In genomic region chr3:5188419-5189405, GRCh38 we compare ENCODE assay signal across 1 cellular context.
TF ChIP-seq lines count a peak whose summit lies in the region.

No MANE protein-coding gene starts in this region.

TF ChIP-seq in K562, 482 proteins besides CTCF, POLR2A, EP300 and RAD21 (continued from another document and continues in another):
- TF ChIP-seq CHD7 (IDR thresholded peaks at IDR 0.05; ENCODE audit: low read depth, low read length) (no peak), ETS2 (tag; IDR thresholded peaks at IDR 0.05; ENCODE audit: borderline replicate concordance, poor library complexity, severe bottlenecking) (no peak), FUS (optimal IDR thresholded peaks at IDR 0.05; ENCODE audit: low read depth, low read length) (no peak), JUNB (CRISPR knock-in tag; conservative IDR thresholded peaks at IDR 0.05) (no peak), SREBF1 (IDR thresholded peaks at IDR 0.05; ENCODE audit: borderline replicate concordance, low read depth, low read length) (no peak), WHSC1 (IDR thresholded peaks at IDR 0.05; ENCODE audit: low read length) (no peak), NRF1 (conservative IDR thresholded peaks at IDR 0.05 in 1 of 2, IDR thresholded peaks at IDR 0.05 in 1 of 2) (no peak), BACH1 (tag; IDR thresholded peaks at IDR 0.05) (no peak), GATAD2A (IDR thresholded peaks at IDR 0.05) (peak; percentile 39; the same call in 1 of the 2 replicates), CEBPB (tag; IDR thresholded peaks at IDR 0.05) (no peak; the same call in 1 of the 2 replicates), DMBX1 (CRISPR knock-in tag; IDR thresholded peaks at IDR 0.05; ENCODE audit: borderline replicate concordance) (no peak), CEBPG (CRISPR knock-in tag; IDR thresholded peaks at IDR 0.05) (peak; percentile 6; the same call in 1 of the 2 replicates), CEBPG (tag; conservative IDR thresholded peaks at IDR 0.05 in 1 of 2, IDR thresholded peaks at IDR 0.05 in 1 of 2) (0 out of 4 replicates have a peak, but pooled peaks of 1 of the 2 experiments have one; percentile 23), COPS2 (conservative IDR thresholded peaks at IDR 0.05) (no peak), ZNF121 (CRISPR knock-in tag; conservative IDR thresholded peaks at IDR 0.05) (no peak), ZBTB8A (IDR thresholded peaks at IDR 0.05; ENCODE audit: partially characterized antibody) (no peak), HDAC1 (IDR thresholded peaks at IDR 0.05) (no peak; a peak in 1 of 4 replicates), SPI1 (IDR thresholded peaks at IDR 0.05; ENCODE audit: borderline replicate concordance, low read depth, low read length) (no peak), SREBF2 (CRISPR knock-in tag; IDR thresholded peaks at IDR 0.05) (no peak), TOE1 (IDR thresholded peaks at IDR 0.05; ENCODE audit: borderline replicate concordance) (no peak), TOE1 (CRISPR knock-in tag; IDR thresholded peaks at IDR 0.05; ENCODE audit: borderline replicate concordance, low read depth) (no peak), SP1 (CRISPR knock-in tag; IDR thresholded peaks at IDR 0.05) (no peak; the same call in 1 of the 2 replicates)
- TF ChIP-seq, protein P1, sequence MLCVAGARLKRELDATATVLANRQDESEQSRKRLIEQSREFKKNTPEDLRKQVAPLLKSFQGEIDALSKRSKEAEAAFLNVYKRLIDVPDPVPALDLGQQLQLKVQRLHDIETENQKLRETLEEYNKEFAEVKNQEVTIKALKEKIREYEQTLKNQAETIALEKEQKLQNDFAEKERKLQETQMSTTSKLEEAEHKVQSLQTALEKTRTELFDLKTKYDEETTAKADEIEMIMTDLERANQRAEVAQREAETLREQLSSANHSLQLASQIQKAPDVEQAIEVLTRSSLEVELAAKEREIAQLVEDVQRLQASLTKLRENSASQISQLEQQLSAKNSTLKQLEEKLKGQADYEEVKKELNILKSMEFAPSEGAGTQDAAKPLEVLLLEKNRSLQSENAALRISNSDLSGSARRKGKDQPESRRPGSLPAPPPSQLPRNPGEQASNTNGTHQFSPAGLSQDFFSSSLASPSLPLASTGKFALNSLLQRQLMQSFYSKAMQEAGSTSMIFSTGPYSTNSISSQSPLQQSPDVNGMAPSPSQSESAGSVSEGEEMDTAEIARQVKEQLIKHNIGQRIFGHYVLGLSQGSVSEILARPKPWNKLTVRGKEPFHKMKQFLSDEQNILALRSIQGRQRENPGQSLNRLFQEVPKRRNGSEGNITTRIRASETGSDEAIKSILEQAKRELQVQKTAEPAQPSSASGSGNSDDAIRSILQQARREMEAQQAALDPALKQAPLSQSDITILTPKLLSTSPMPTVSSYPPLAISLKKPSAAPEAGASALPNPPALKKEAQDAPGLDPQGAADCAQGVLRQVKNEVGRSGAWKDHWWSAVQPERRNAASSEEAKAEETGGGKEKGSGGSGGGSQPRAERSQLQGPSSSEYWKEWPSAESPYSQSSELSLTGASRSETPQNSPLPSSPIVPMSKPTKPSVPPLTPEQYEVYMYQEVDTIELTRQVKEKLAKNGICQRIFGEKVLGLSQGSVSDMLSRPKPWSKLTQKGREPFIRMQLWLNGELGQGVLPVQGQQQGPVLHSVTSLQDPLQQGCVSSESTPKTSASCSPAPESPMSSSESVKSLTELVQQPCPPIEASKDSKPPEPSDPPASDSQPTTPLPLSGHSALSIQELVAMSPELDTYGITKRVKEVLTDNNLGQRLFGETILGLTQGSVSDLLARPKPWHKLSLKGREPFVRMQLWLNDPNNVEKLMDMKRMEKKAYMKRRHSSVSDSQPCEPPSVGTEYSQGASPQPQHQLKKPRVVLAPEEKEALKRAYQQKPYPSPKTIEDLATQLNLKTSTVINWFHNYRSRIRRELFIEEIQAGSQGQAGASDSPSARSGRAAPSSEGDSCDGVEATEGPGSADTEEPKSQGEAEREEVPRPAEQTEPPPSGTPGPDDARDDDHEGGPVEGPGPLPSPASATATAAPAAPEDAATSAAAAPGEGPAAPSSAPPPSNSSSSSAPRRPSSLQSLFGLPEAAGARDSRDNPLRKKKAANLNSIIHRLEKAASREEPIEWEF (CRISPR knock-in tag; IDR thresholded peaks at IDR 0.05) = no peak
- TF ChIP-seq, protein P2, sequence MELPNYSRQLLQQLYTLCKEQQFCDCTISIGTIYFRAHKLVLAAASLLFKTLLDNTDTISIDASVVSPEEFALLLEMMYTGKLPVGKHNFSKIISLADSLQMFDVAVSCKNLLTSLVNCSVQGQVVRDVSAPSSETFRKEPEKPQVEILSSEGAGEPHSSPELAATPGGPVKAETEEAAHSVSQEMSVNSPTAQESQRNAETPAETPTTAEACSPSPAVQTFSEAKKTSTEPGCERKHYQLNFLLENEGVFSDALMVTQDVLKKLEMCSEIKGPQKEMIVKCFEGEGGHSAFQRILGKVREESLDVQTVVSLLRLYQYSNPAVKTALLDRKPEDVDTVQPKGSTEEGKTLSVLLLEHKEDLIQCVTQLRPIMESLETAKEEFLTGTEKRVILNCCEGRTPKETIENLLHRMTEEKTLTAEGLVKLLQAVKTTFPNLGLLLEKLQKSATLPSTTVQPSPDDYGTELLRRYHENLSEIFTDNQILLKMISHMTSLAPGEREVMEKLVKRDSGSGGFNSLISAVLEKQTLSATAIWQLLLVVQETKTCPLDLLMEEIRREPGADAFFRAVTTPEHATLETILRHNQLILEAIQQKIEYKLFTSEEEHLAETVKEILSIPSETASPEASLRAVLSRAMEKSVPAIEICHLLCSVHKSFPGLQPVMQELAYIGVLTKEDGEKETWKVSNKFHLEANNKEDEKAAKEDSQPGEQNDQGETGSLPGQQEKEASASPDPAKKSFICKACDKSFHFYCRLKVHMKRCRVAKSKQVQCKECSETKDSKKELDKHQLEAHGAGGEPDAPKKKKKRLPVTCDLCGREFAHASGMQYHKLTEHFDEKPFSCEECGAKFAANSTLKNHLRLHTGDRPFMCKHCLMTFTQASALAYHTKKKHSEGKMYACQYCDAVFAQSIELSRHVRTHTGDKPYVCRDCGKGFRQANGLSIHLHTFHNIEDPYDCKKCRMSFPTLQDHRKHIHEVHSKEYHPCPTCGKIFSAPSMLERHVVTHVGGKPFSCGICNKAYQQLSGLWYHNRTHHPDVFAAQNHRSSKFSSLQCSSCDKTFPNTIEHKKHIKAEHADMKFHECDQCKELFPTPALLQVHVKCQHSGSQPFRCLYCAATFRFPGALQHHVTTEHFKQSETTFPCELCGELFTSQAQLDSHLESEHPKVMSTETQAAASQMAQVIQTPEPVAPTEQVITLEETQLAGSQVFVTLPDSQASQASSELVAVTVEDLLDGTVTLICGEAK (IDR thresholded peaks at IDR 0.05) = 0 out of 2 replicates have a peak, but pooled peaks have one; percentile 59
- TF ChIP-seq, protein P2 (CRISPR knock-in tag; IDR thresholded peaks at IDR 0.05) = no peak
- TF ChIP-seq, protein P3, sequence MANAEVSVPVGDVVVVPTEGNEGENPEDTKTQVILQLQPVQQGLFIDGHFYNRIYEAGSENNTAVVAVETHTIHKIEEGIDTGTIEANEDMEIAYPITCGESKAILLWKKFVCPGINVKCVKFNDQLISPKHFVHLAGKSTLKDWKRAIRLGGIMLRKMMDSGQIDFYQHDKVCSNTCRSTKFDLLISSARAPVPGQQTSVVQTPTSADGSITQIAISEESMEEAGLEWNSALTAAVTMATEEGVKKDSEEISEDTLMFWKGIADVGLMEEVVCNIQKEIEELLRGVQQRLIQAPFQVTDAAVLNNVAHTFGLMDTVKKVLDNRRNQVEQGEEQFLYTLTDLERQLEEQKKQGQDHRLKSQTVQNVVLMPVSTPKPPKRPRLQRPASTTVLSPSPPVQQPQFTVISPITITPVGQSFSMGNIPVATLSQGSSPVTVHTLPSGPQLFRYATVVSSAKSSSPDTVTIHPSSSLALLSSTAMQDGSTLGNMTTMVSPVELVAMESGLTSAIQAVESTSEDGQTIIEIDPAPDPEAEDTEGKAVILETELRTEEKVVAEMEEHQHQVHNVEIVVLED (CRISPR knock-in tag; IDR thresholded peaks at IDR 0.05) = no peak
